ENCODE assay signal across 16 cellular contexts in genomic region chr15:64249406-64249805, GRCh38.
DNase-seq lines count a peak whose midpoint lies in the region; ATAC-seq, FAIRE-seq and TF ChIP-seq lines count a peak whose summit lies in the region.
"Had no signal": no experiment of that assay in that cellular context is flagged by ENCODE, and none has a peak within 500 bp of the region (broad histone marks: within the 10 kb centered on the region; RNA-seq: fewer than 3 reads in every experiment).

No MANE protein-coding gene starts in this region.

- DNase-seq in SK-N-SH (no peak), bronchial epithelial cell (ENCODE audit: low read depth) (peak; percentile 56), left lung (no peak), Right ventricle myocardium inferior (ENCODE audit: missing footprints) (no peak), NCI-H748 (lab: John Stamatoyannopoulos, UW; ENCODE audit: unreplicated experiment) (no peak), NCI-H446 (lab: John Stamatoyannopoulos, UW) (no peak), DMS 273 treated with DMSO at 0.1 percent for 48 hours (lab: John Stamatoyannopoulos, UW) (no peak)
- DNase-seq: activated naive CD8-positive, alpha-beta T cell treated with anti-CD3 and anti-CD28 coated beads, Interleukin-2, amount 50 U/mL, for 24 hours; kidney glomerular epithelial cell; MV-4-11; NCI-H446 treated with DMSO at 0.1 percent for 48 hours; SIG-M5 had no signal

- peaks cover 0 to 34% of the 10 kb centered on the region in 2 experiments; a peak in 3 of 4 replicates for H3K4me1 ChIP-seq in SK-N-SH (ENCODE audit: control insufficient read depth in 1 of 2, insufficient read depth in 2 of 2, low read depth in 1 of 2, low read length in 1 of 2)
- H3K4me1 ChIP-seq in left lung: peaks cover 4 to 9% of the 10 kb centered on the region in 2 donors

- no peak overlapping the region for H3K9ac ChIP-seq in SK-N-SH

- H3K4me3 ChIP-seq in SK-N-SH (ENCODE audit: low read depth in 2 of 2, low read length in 1 of 2) (no peak overlapping the region), bronchial epithelial cell (ENCODE audit: low read depth, low read length) (no peak overlapping the region), left lung (no peak overlapping the region)
- H3K4me3 ChIP-seq: skin epidermis, thoracic aorta had no signal

- ATAC-seq in SK-N-SH treated with all-trans-retinoic acid at 6 μM for 48 hours (no peak), left lung (peak; percentile 30), Right ventricle myocardium inferior (no peak)
- ATAC-seq: activated naive CD8-positive, alpha-beta T cell treated with anti-CD3 and anti-CD28 coated beads, Interleukin-2, amount 50 U/mL, for 24 hours had no signal

- H3K27ac ChIP-seq in SK-N-SH (ENCODE audit: low read depth in 2 of 2, low read length in 1 of 2) (peak overlapping the region in 1 of 2 experiments; percentile 93; a peak in 2 of 4 replicates), left lung (no peak overlapping the region)
- H3K27ac ChIP-seq: thoracic aorta had no signal

- TF ChIP-seq RAD21 in SK-N-SH (IDR thresholded peaks at IDR 0.05; ENCODE audit: low read length): no peak

- H2AFZ ChIP-seq in SK-N-SH (ENCODE audit: low read depth): no peak overlapping the region

- TF ChIP-seq EP300 in SK-N-SH (IDR thresholded peaks at IDR 0.05; ENCODE audit: borderline replicate concordance in 1 of 2, low read depth in 1 of 2, low read length in 1 of 2): no peak

- peaks cover 65% of the 10 kb centered on the region for H3K79me2 ChIP-seq in SK-N-SH (ENCODE audit: insufficient read depth)

- peaks cover 0 to 14% of the 10 kb centered on the region in 2 experiments for H3K36me3 ChIP-seq in SK-N-SH (replicated peaks in 1 of 2; ENCODE audit: control insufficient read depth in 1 of 2, insufficient read depth in 2 of 2, low read length in 1 of 2)
- H3K36me3 ChIP-seq in bronchial epithelial cell (ENCODE audit: control insufficient read depth, insufficient read depth, low read length): no peaks in the 10 kb centered on the region
- peaks cover 0 to 5% of the 10 kb centered on the region in 2 donors for H3K36me3 ChIP-seq in left lung
- H3K36me3 ChIP-seq: thoracic aorta had no signal

- no peaks in the 10 kb centered on the region for H3K9me2 ChIP-seq in SK-N-SH

- 82% methylated on average over 3 of the region's 3 CpGs for WGBS in SK-N-SH (ENCODE audit: low lambda C conversion rate)

- intact Hi-C loops in left lung (cut with DNase I) (no loop called here), Right ventricle myocardium inferior (cut with DNase I) (no loop called here)

- POLR2A ChIA-PET in SK-N-SH (lab: Yijun Ruan, JAX): no interaction called here

- no peaks in the 10 kb centered on the region for H3K27me3 ChIP-seq in SK-N-SH (ENCODE audit: insufficient read depth)
- H3K27me3 ChIP-seq in bronchial epithelial cell (ENCODE audit: control insufficient read depth, insufficient read depth, low read length): no peaks in the 10 kb centered on the region
- H3K27me3 ChIP-seq in left lung: no peaks in the 10 kb centered on the region

- no peak for FAIRE-seq in bronchial epithelial cell (lab: Jason Lieb, UNC)
- FAIRE-seq: frontal cortex had no signal

- H3K9me3 ChIP-seq in SK-N-SH (no peaks in the 10 kb centered on the region), left lung (no peaks in the 10 kb centered on the region)
- H3K9me3 ChIP-seq: thoracic aorta had no signal

- no peaks in the 10 kb centered on the region for H4K20me1 ChIP-seq in SK-N-SH (ENCODE audit: insufficient read depth)

- CTCF ChIA-PET in SK-N-SH (lab: Yijun Ruan, JAX): interaction anchor here (1.1 kb wide), 1 partner anchor 138 kb away, joined by 3 read pairs; the partner anchor contains the start of gene TRIP4

- TF ChIP-seq CTCF in SK-N-SH (IDR thresholded peaks at IDR 0.05) (no peak), bronchial epithelial cell (IDR thresholded peaks at IDR 0.05; ENCODE audit: insufficient read depth, low read length, severe bottlenecking) (no peak), left lung (IDR thresholded peaks at IDR 0.05) (no peak)

- H3F3A ChIP-seq in SK-N-SH (replicated peaks; ENCODE audit: insufficient read depth): peaks cover 55% of the 10 kb centered on the region

- no peak overlapping the region for H3K4me2 ChIP-seq in SK-N-SH

TF ChIP-seq in SK-N-SH, 30 proteins besides CTCF, POLR2A, EP300 and RAD21:
- TF ChIP-seq ZBTB33 (IDR thresholded peaks at IDR 0.05; ENCODE audit: borderline replicate concordance, low read depth) (no peak), RXRA (IDR thresholded peaks at IDR 0.05; ENCODE audit: borderline replicate concordance, low read depth) (no peak), PBX3 (IDR thresholded peaks at IDR 0.05) (peak; percentile 33; the same call in 1 of the 2 replicates)
TF ChIP-seq in SK-N-SH: peak in this region for 1.

TF ChIP-seq in SK-N-SH treated with all-trans-retinoic acid at 6 μM for 48 hours, 23 proteins besides CTCF, POLR2A, EP300 and RAD21:
- TF ChIP-seq CREB5 (CRISPR knock-in tag; IDR thresholded peaks at IDR 0.05; ENCODE audit: low read depth) (no peak), POU6F1 (CRISPR knock-in tag; IDR thresholded peaks at IDR 0.05; ENCODE audit: borderline replicate concordance, low read depth) (no peak), ZFP3 (CRISPR knock-in tag; IDR thresholded peaks at IDR 0.05) (no peak), ZFP30 (CRISPR knock-in tag; IDR thresholded peaks at IDR 0.05) (no peak), PATZ1 (CRISPR knock-in tag; IDR thresholded peaks at IDR 0.05; ENCODE audit: borderline replicate concordance) (no peak), PPARA (CRISPR knock-in tag; IDR thresholded peaks at IDR 0.05; ENCODE audit: borderline replicate concordance) (no peak), BACH2 (CRISPR knock-in tag; IDR thresholded peaks at IDR 0.05; ENCODE audit: borderline replicate concordance) (no peak), ZC3H10 (CRISPR knock-in tag; IDR thresholded peaks at IDR 0.05) (no peak), ZNF565 (CRISPR knock-in tag; conservative IDR thresholded peaks at IDR 0.05; ENCODE audit: low read depth) (no peak), GLIS3 (CRISPR knock-in tag; IDR thresholded peaks at IDR 0.05) (no peak)
